ENCODE assay signal across 1 cellular context in genomic region chr16:56931769-56932587, GRCh38.
TF ChIP-seq lines count a peak whose summit lies in the region.

Gene HERPUD1, plus strand, starts transcription at chr16:56932142. Its CDS starts 103 bp downstream, at chr16:56932245.

TF ChIP-seq in HepG2, 621 proteins besides CTCF, POLR2A, EP300 and RAD21 (continued from another document and continues in another):
- TF ChIP-seq BCL3 (CRISPR knock-in tag; IDR thresholded peaks at IDR 0.05): peak; percentile 50; the same call in 1 of the 2 replicates
- no peak for TF ChIP-seq PHB2 (IDR thresholded peaks at IDR 0.05; ENCODE audit: partially characterized antibody)
- peak; percentile 97 for TF ChIP-seq RFXAP (CRISPR knock-in tag; IDR thresholded peaks at IDR 0.05; ENCODE audit: borderline replicate concordance)
- TF ChIP-seq KMT2B (CRISPR knock-in tag; IDR thresholded peaks at IDR 0.05): peak; percentile 85; the same call in 1 of the 2 replicates
- no peak for TF ChIP-seq NFE2L1 (CRISPR knock-in tag; IDR thresholded peaks at IDR 0.05; ENCODE audit: borderline replicate concordance)
- peak; percentile 59 for TF ChIP-seq BORCS8-MEF2B (CRISPR knock-in tag; IDR thresholded peaks at IDR 0.05)
- peak; percentile 75 for TF ChIP-seq HNRNPK (IDR thresholded peaks at IDR 0.05; ENCODE audit: low read depth, low read length, poor library complexity, severe bottlenecking)
- TF ChIP-seq ZFP82 (CRISPR knock-in tag; IDR thresholded peaks at IDR 0.05; ENCODE audit: borderline replicate concordance): no peak; the same call in 1 of the 2 replicates
- no peak for TF ChIP-seq MBNL3 (CRISPR knock-in tag; conservative IDR thresholded peaks at IDR 0.05)
- no peak for TF ChIP-seq PLRG1 (conservative IDR thresholded peaks at IDR 0.05)
- peak; percentile 70; the same call in 1 of the 2 replicates for TF ChIP-seq ZNF280B (CRISPR knock-in tag; IDR thresholded peaks at IDR 0.05; ENCODE audit: borderline replicate concordance)
- peak; percentile 43; the same call in 1 of the 2 replicates for TF ChIP-seq ZNF703 (CRISPR knock-in tag; IDR thresholded peaks at IDR 0.05; ENCODE audit: borderline replicate concordance)
- peak; percentile 90; the same call in 1 of the 2 replicates for TF ChIP-seq ZNF350 (CRISPR knock-in tag; IDR thresholded peaks at IDR 0.05; ENCODE audit: borderline replicate concordance, low read depth)
- TF ChIP-seq ZNF567 (CRISPR knock-in tag; IDR thresholded peaks at IDR 0.05; ENCODE audit: borderline replicate concordance): no peak; the same call in 1 of the 2 replicates
- peak; percentile 88 for TF ChIP-seq PITX1 (CRISPR knock-in tag; IDR thresholded peaks at IDR 0.05)
- peak; percentile 69; the same call in 1 of the 2 replicates for TF ChIP-seq RXRA (CRISPR knock-in tag; IDR thresholded peaks at IDR 0.05)
- TF ChIP-seq SRSF9 (IDR thresholded peaks at IDR 0.05; ENCODE audit: borderline replicate concordance, insufficient read depth, low read depth, low read length, poor library complexity, severe bottlenecking): no peak
- TF ChIP-seq ZNF605 (CRISPR knock-in tag; IDR thresholded peaks at IDR 0.05): peak; percentile 98
- TF ChIP-seq ZNF296 (CRISPR knock-in tag; conservative IDR thresholded peaks at IDR 0.05): 0 out of 2 replicates have a peak, but pooled peaks have one; percentile 2
- no peak for TF ChIP-seq NCOA5 (CRISPR knock-in tag; IDR thresholded peaks at IDR 0.05)
- TF ChIP-seq REXO4 (CRISPR knock-in tag; IDR thresholded peaks at IDR 0.05; ENCODE audit: borderline replicate concordance): no peak
- peak; percentile 87 for TF ChIP-seq HINFP (CRISPR knock-in tag; IDR thresholded peaks at IDR 0.05; ENCODE audit: low read depth)
- TF ChIP-seq ZNF224 (CRISPR knock-in tag; IDR thresholded peaks at IDR 0.05): peak; percentile 99
- no peak for TF ChIP-seq MLXIP (CRISPR knock-in tag; IDR thresholded peaks at IDR 0.05; ENCODE audit: borderline replicate concordance)
- TF ChIP-seq ZNF678 (CRISPR knock-in tag; IDR thresholded peaks at IDR 0.05): no peak
- no peak; the same call in 1 of the 2 replicates for TF ChIP-seq SNAPC2 (CRISPR knock-in tag; IDR thresholded peaks at IDR 0.05)
- no peak for TF ChIP-seq RARG (CRISPR knock-in tag; IDR thresholded peaks at IDR 0.05; ENCODE audit: low read depth)
- peak; percentile 100 for TF ChIP-seq GTF2F1 (IDR thresholded peaks at IDR 0.05; ENCODE audit: low read length)
- TF ChIP-seq, protein P1, sequence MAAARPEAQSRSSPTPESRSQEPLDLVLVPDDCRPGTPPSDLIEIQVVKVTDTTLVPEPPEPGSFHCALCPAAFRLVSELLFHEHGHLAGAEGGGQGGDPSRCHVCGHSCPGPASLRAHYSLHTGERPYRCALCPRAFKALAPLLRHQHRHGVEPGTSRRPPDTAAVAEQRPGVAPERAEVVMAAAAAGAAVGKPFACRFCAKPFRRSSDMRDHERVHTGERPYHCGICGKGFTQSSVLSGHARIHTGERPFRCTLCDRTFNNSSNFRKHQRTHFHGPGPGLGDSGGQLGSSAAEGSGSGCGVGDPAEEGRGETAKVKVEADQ (CRISPR knock-in tag; IDR thresholded peaks at IDR 0.05; ENCODE audit: borderline replicate concordance): peak; percentile 24; the same call in 1 of the 2 replicates
- TF ChIP-seq MAFG (CRISPR knock-in tag; IDR thresholded peaks at IDR 0.05): no peak
- no peak for TF ChIP-seq SP1 (IDR thresholded peaks at IDR 0.05)
- TF ChIP-seq SP1 (CRISPR knock-in tag; IDR thresholded peaks at IDR 0.05): peak; percentile 85
- no peak for TF ChIP-seq ZNF282 (IDR thresholded peaks at IDR 0.05; ENCODE audit: partially characterized antibody)
- peak; percentile 89; the same call in 1 of the 2 replicates for TF ChIP-seq TSC22D2 (CRISPR knock-in tag; IDR thresholded peaks at IDR 0.05; ENCODE audit: borderline replicate concordance)
- 0 out of 2 replicates have a peak, but pooled peaks have one; percentile 57 for TF ChIP-seq ZNF329 (CRISPR knock-in tag; IDR thresholded peaks at IDR 0.05; ENCODE audit: low read depth)
- peak; percentile 96 for TF ChIP-seq ZNF772 (CRISPR knock-in tag; IDR thresholded peaks at IDR 0.05)
- peak; percentile 15; the same call in 1 of the 2 replicates for TF ChIP-seq ZFP41 (CRISPR knock-in tag; IDR thresholded peaks at IDR 0.05; ENCODE audit: borderline replicate concordance)
- 0 out of 2 replicates have a peak, but pooled peaks have one; percentile 40 for TF ChIP-seq RARA (CRISPR knock-in tag; IDR thresholded peaks at IDR 0.05)
- TF ChIP-seq ZNF138 (CRISPR knock-in tag; IDR thresholded peaks at IDR 0.05; ENCODE audit: low read depth): 0 out of 2 replicates have a peak, but pooled peaks have one; percentile 51
- TF ChIP-seq CBX5 (CRISPR knock-in tag; IDR thresholded peaks at IDR 0.05; ENCODE audit: borderline replicate concordance): 0 out of 2 replicates have a peak, but pooled peaks have one; percentile 27
- TF ChIP-seq HOXA7 (CRISPR knock-in tag; IDR thresholded peaks at IDR 0.05): peak; percentile 96
- TF ChIP-seq CHD2 (IDR thresholded peaks at IDR 0.05; ENCODE audit: low read depth, low read length): no peak; the same call in 1 of the 2 replicates
- TF ChIP-seq POGZ (CRISPR knock-in tag; IDR thresholded peaks at IDR 0.05): peak; percentile 100
- TF ChIP-seq ZNF276 (CRISPR knock-in tag; IDR thresholded peaks at IDR 0.05; ENCODE audit: low read depth): peak; percentile 90
- no peak for TF ChIP-seq EZH2 (conservative IDR thresholded peaks at IDR 0.05; ENCODE audit: low read depth, low read length)
- TF ChIP-seq TCF7 (IDR thresholded peaks at IDR 0.05; ENCODE audit: low read depth): no peak
- TF ChIP-seq DNMT1 (CRISPR knock-in tag; IDR thresholded peaks at IDR 0.05): peak; percentile 88; the same call in 1 of the 2 replicates
- TF ChIP-seq ZNF652 (CRISPR knock-in tag; IDR thresholded peaks at IDR 0.05; ENCODE audit: borderline replicate concordance, low read depth): no peak
- TF ChIP-seq ZNF383 (CRISPR knock-in tag; IDR thresholded peaks at IDR 0.05; ENCODE audit: borderline replicate concordance): no peak
- no peak for TF ChIP-seq KLF11 (CRISPR knock-in tag; IDR thresholded peaks at IDR 0.05)
- TF ChIP-seq TEAD3 (CRISPR knock-in tag; optimal IDR thresholded peaks at IDR 0.05; ENCODE audit: borderline replicate concordance): peak; percentile 71
- TF ChIP-seq YY1 (IDR thresholded peaks at IDR 0.05; ENCODE audit: insufficient read depth, insufficient replicate concordance, low read depth, low read length): peak; percentile 95
- 0 out of 2 replicates have a peak, but pooled peaks have one; percentile 48 for TF ChIP-seq ZNF264 (CRISPR knock-in tag; IDR thresholded peaks at IDR 0.05)
- TF ChIP-seq, protein P2, sequence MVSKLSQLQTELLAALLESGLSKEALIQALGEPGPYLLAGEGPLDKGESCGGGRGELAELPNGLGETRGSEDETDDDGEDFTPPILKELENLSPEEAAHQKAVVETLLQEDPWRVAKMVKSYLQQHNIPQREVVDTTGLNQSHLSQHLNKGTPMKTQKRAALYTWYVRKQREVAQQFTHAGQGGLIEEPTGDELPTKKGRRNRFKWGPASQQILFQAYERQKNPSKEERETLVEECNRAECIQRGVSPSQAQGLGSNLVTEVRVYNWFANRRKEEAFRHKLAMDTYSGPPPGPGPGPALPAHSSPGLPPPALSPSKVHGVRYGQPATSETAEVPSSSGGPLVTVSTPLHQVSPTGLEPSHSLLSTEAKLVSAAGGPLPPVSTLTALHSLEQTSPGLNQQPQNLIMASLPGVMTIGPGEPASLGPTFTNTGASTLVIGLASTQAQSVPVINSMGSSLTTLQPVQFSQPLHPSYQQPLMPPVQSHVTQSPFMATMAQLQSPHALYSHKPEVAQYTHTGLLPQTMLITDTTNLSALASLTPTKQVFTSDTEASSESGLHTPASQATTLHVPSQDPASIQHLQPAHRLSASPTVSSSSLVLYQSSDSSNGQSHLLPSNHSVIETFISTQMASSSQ (IDR thresholded peaks at IDR 0.05; ENCODE audit: low read depth): no peak
- TF ChIP-seq, protein P2 (CRISPR knock-in tag; IDR thresholded peaks at IDR 0.05; ENCODE audit: borderline replicate concordance): peak; percentile 71; the same call in 1 of the 2 replicates
- TF ChIP-seq ZNF543 (CRISPR knock-in tag; IDR thresholded peaks at IDR 0.05): no peak
- TF ChIP-seq RBAK (CRISPR knock-in tag; IDR thresholded peaks at IDR 0.05): peak; percentile 57; the same call in 1 of the 2 replicates
- peak; percentile 86; the same call in 1 of the 2 replicates for TF ChIP-seq ZNF83 (CRISPR knock-in tag; IDR thresholded peaks at IDR 0.05; ENCODE audit: borderline replicate concordance)
